ENCODE assay signal across 23 cellular contexts in the genomic region with DNA sequence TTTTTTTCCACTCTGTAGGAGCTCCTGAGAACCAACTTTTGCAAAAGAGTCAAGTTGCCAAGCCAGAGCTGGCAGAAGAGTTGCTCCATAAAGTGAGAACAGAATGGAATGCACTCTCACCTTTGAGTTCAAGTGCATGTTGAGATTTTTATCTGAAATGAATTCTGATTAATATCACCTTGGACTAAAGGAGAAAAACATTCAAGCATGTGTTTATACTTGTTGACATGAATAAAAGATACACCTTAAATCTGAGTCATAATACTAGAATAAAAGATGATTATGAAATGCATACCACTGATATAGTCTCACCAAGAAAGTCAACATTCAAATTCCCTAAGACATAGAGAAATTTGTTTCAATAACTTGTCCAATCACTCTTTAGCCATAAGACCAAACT.
"Had no signal": no experiment of that assay in that cellular context is flagged by ENCODE, and none has a peak within 500 bp of the region (broad histone marks: within the 10 kb centered on the region; RNA-seq: fewer than 3 reads in every experiment).

No MANE protein-coding gene starts in this region.

- H3K36me3 Mint-ChIP-seq: activated naive CD4-positive, alpha-beta T cell treated with anti-CD3 and anti-CD28 coated beads, Interleukin-2, amount 50 U/mL, for 24 hours; WTC11 had no signal

- H3K27me3 ChIP-seq: MG63 had no signal

- H3K9ac ChIP-seq: KMS-11 had no signal

- DNase-seq: activated CD4-positive, alpha-beta T cell treated with anti-CD3 and anti-CD28 coated beads for 48 hours; activated CD4-positive, alpha-beta T cell treated with anti-CD3 and anti-CD28 coated beads, Interleukin-2, amount 50 U/mL, for 4 hours; activated CD4-positive, CD25-positive, alpha-beta regulatory T cell treated with anti-CD3 and anti-CD28 coated beads, Interleukin-2, amount 50 U/mL, for 72 hours; activated CD8-positive, alpha-beta memory T cell treated with anti-CD3 and anti-CD28 coated beads, Interleukin-2, amount 50 U/mL, for 48 hours; activated CD8-positive, alpha-beta T cell treated with anti-CD3 and anti-CD28 coated beads, Interleukin-2, amount 10 ng/mL, durations not matched to agents 7 days and 5 days; activated T-cell treated with anti-CD3 and anti-CD28 coated beads, Interleukin-2, amount 50 U/mL, for 1 hour; aorta; MG63; MV-4-11; NCI-H1092 treated with DMSO at 0.1 percent for 48 hours; NCI-H1417 treated with DMSO at 0.1 percent for 48 hours; NCI-H1694; NCI-H2029; NCI-H345; NCI-H510A; NCI-H526 treated with DMSO at 0.1 percent for 48 hours; NCI-H82; Right ventricle myocardium superior had no signal

- H3K9me3 ChIP-seq: MG63 had no signal

- ATAC-seq: activated CD8-positive, alpha-beta T cell treated with anti-CD3 and anti-CD28 coated beads, Interleukin-2, amount 10 ng/mL, durations not matched to agents 7 days and 5 days; WTC11 had no signal

- H3K4me2 ChIP-seq: KMS-11 had no signal

- H3K27ac Mint-ChIP-seq: activated CD8-positive, alpha-beta T cell treated with anti-CD3 and anti-CD28 coated beads, Interleukin-2, amount 10 ng/mL, durations not matched to agents 7 days and 5 days; activated naive CD4-positive, alpha-beta T cell treated with anti-CD3 and anti-CD28 coated beads, Interleukin-2, amount 50 U/mL, for 24 hours; T-helper 1 cell treated with Interleukin-12 subunit alpha and Interleukin-12 subunit beta and Interleukin-4 antibody, amounts not matched to agents 30 μg/mL and 1 μg/mL, for 36 hours; WTC11 had no signal

- H3K27ac ChIP-seq: KMS-11 had no signal

- H3K4me3 Mint-ChIP-seq: activated CD8-positive, alpha-beta T cell treated with anti-CD3 and anti-CD28 coated beads, Interleukin-2, amount 10 ng/mL, durations not matched to agents 7 days and 5 days; activated naive CD4-positive, alpha-beta T cell treated with anti-CD3 and anti-CD28 coated beads, Interleukin-2, amount 50 U/mL, for 24 hours; central memory CD8-positive, alpha-beta T cell; T-helper 1 cell treated with Interleukin-12 subunit alpha and Interleukin-12 subunit beta and Interleukin-4 antibody, amounts not matched to agents 30 μg/mL and 1 μg/mL, for 36 hours; WTC11 had no signal

- H3K36me3 ChIP-seq: MG63 had no signal

- H3K4me3 ChIP-seq: MG63 had no signal

- H3K4me1 Mint-ChIP-seq: activated naive CD4-positive, alpha-beta T cell treated with anti-CD3 and anti-CD28 coated beads, Interleukin-2, amount 50 U/mL, for 24 hours; central memory CD8-positive, alpha-beta T cell had no signal

- H3K9me3 Mint-ChIP-seq: activated naive CD4-positive, alpha-beta T cell treated with anti-CD3 and anti-CD28 coated beads, Interleukin-2, amount 50 U/mL, for 24 hours; central memory CD8-positive, alpha-beta T cell; T-helper 1 cell treated with Interleukin-12 subunit alpha and Interleukin-12 subunit beta and Interleukin-4 antibody, amounts not matched to agents 30 μg/mL and 1 μg/mL, for 36 hours; WTC11 had no signal
